14 cellular contexts compared by ENCODE assay signal in the genomic region with DNA sequence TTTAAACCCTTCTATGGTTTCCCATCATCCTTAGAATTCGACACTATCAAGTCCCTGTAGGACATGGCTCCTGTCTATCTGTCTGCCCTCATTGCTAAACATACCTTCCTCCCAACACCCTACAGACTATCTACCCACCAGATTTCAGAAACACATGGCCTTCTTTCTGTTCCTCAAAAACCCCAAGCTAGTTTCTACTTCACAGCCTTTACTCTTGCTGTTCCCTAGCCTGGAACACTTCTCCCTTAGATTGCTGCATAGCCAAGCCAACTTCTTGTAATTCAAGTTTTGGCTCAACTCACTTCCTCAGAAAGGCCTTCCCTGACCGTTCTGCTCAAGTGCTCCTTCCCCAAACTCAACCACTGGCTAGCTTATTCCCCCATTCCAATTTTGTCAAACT.
DNase-seq lines count a peak whose midpoint lies in the region; ATAC-seq, FAIRE-seq and TF ChIP-seq lines count a peak whose summit lies in the region.
"Had no signal": no experiment of that assay in that cellular context is flagged by ENCODE, and none has a peak within 500 bp of the region (broad histone marks: within the 10 kb centered on the region; RNA-seq: fewer than 3 reads in every experiment).

No MANE protein-coding gene starts in this region.

- no peaks in the 10 kb centered on the region for H3K4me1 ChIP-seq in esophagus squamous epithelium

- TF ChIP-seq CTCF in esophagus squamous epithelium (IDR thresholded peaks at IDR 0.05), result no peak

- TF ChIP-seq POLR2A in GM12891 (IDR thresholded peaks at IDR 0.05; ENCODE audit: low read depth, low read length), result no peak
- TF ChIP-seq POLR2A in esophagus squamous epithelium (IDR thresholded peaks at IDR 0.05), result no peak

- WGBS in esophagus squamous epithelium, 2 donors, result 65 to 71% methylated on average over 2 of the region's 2 CpGs

- peak; percentile 78 for FAIRE-seq in GM12891 (lab: Jason Lieb, UNC)
- FAIRE-seq: urothelium cell line had no signal

- H3K27ac ChIP-seq in esophagus squamous epithelium, result no peak overlapping the region
- H3K27ac ChIP-seq: brain microvascular endothelial cell had no signal

- POLR2A ChIA-PET in naive thymus-derived CD8-positive, alpha-beta T cell (lab: Charles Lee), result no interaction called here

- peaks cover under 1 to 7% (median 2%) of the 10 kb centered on the region in 4 donors for H3K4me1 Mint-ChIP-seq in naive thymus-derived CD8-positive, alpha-beta T cell
- H3K4me1 Mint-ChIP-seq: activated CD4-positive, alpha-beta T cell treated with anti-CD3 and anti-CD28 coated beads for 36 hours had no signal

- intact Hi-C loops in left ventricle myocardium superior (cut with micrococcal nuclease), result no loop called here
- intact Hi-C loops in esophagus squamous epithelium (cut with DNase I), result no loop called here

- H3K36me3 ChIP-seq in esophagus squamous epithelium, result no peaks in the 10 kb centered on the region
- H3K36me3 ChIP-seq: BLaER1 treated with 17β-estradiol and CSF1 and Interleukin-3, amounts not matched to agents 10 nM and 100 nM; brain microvascular endothelial cell had no signal

- H3K27me3 ChIP-seq in esophagus squamous epithelium, result no peaks in the 10 kb centered on the region
- H3K27me3 ChIP-seq: BLaER1 treated with 17β-estradiol and CSF1 and Interleukin-3, amounts not matched to agents 10 nM and 100 nM; brain microvascular endothelial cell had no signal

- peak; percentile 70 for ATAC-seq in GM21367 (IDR thresholded peaks at IDR 0.05; ENCODE audit: unreplicated experiment)
- ATAC-seq in HG03521 (IDR thresholded peaks at IDR 0.05; ENCODE audit: unreplicated experiment), result peak; percentile 79
- peak; percentile 56 for ATAC-seq in left ventricle myocardium superior
- no peak for ATAC-seq in naive thymus-derived CD8-positive, alpha-beta T cell
- no peak for ATAC-seq in GM21423 (IDR thresholded peaks at IDR 0.05; ENCODE audit: unreplicated experiment)
- ATAC-seq: activated CD4-positive, alpha-beta T cell treated with anti-CD3 and anti-CD28 coated beads for 36 hours had no signal

- peak; percentile 19 for DNase-seq in GM12891 (ENCODE audit: insufficient read length, low spot score)
- DNase-seq in left ventricle myocardium superior, result no peak
- DNase-seq in esophagus squamous epithelium (lab: John Stamatoyannopoulos, UW), result no peak
- DNase-seq in naive thymus-derived CD8-positive, alpha-beta T cell, result no peak
- no peak for DNase-seq in NCI-H526 (lab: John Stamatoyannopoulos, UW)
- DNase-seq: activated CD4-positive, alpha-beta T cell treated with anti-CD3 and anti-CD28 coated beads for 36 hours; activated effector memory CD4-positive, alpha-beta T cell treated with Interleukin-2 at 50 U/mL for 16 hours; brain microvascular endothelial cell; NCI-H526 treated with DMSO at 0.1 percent for 48 hours had no signal

- no peak overlapping the region for H3K4me3 ChIP-seq in esophagus squamous epithelium
- H3K4me3 ChIP-seq: BLaER1 treated with 17β-estradiol and CSF1 and Interleukin-3, amounts not matched to agents 10 nM and 100 nM had no signal

- H3K9me3 Mint-ChIP-seq in naive thymus-derived CD8-positive, alpha-beta T cell, result no peaks in the 10 kb centered on the region

- H3K9me3 ChIP-seq in esophagus squamous epithelium, result no peaks in the 10 kb centered on the region

- peaks cover 4 to 11% (median 10%) of the 10 kb centered on the region in 3 donors for H3K36me3 Mint-ChIP-seq in naive thymus-derived CD8-positive, alpha-beta T cell

- no peak overlapping the region for H3K4me3 Mint-ChIP-seq in naive thymus-derived CD8-positive, alpha-beta T cell
- H3K4me3 Mint-ChIP-seq: activated CD4-positive, alpha-beta T cell treated with anti-CD3 and anti-CD28 coated beads for 36 hours had no signal

- H3K27ac Mint-ChIP-seq in naive thymus-derived CD8-positive, alpha-beta T cell, result no peak overlapping the region
- H3K27ac Mint-ChIP-seq: activated CD4-positive, alpha-beta T cell treated with anti-CD3 and anti-CD28 coated beads for 36 hours had no signal

- H3K27me3 Mint-ChIP-seq in naive thymus-derived CD8-positive, alpha-beta T cell, result no peaks in the 10 kb centered on the region
- H3K27me3 Mint-ChIP-seq: activated CD4-positive, alpha-beta T cell treated with anti-CD3 and anti-CD28 coated beads for 36 hours had no signal

TF ChIP-seq in GM12891, 5 proteins besides CTCF, POLR2A, EP300 and RAD21:
- TF ChIP-seq POU2F2 (IDR thresholded peaks at IDR 0.05; ENCODE audit: low read depth, low read length) (no peak), SPI1 (IDR thresholded peaks at IDR 0.05; ENCODE audit: low read depth, low read length) (peak; percentile 94)

Comparison
In these comparisons a context has a peak if more than half of its experiments do, and no peak if none do; other contexts are left out.
1. ATAC-seq: peak in GM21367 (single experiment), HG03521 (single experiment) and left ventricle myocardium superior (single experiment); none in naive thymus-derived CD8-positive, alpha-beta T cell (0 of 2) and GM21423 (single experiment).